Comparison of ENCODE assay signal across 32 cellular contexts in genomic region chr5:18802336-18802735, GRCh38.
"Had no signal": no experiment of that assay in that cellular context is flagged by ENCODE, and none has a peak within 500 bp of the region (broad histone marks: within the 10 kb centered on the region; RNA-seq: fewer than 3 reads in every experiment).

No MANE protein-coding gene starts in this region.

- H3K9me3 ChIP-seq: MG63, SJCRH30 had no signal

- H3K27ac ChIP-seq: brain microvascular endothelial cell, cardiac muscle cell, SJCRH30, SK-N-MC, WERI-Rb-1 had no signal

- H3K36me3 ChIP-seq: brain microvascular endothelial cell, cardiac muscle cell, MG63, SJCRH30, WERI-Rb-1 had no signal

- H3K4me3 ChIP-seq: cardiac muscle cell, MG63, SJCRH30, SK-N-MC had no signal

- H3K27me3 ChIP-seq: brain microvascular endothelial cell, cardiac muscle cell, MG63, SJCRH30 had no signal

- ATAC-seq: activated naive CD8-positive, alpha-beta T cell treated with anti-CD3 and anti-CD28 coated beads, Interleukin-2, amount 50 U/mL, for 24 hours; activated T-cell treated with anti-CD3 and anti-CD28 coated beads, Interleukin-2, amount 50 U/mL, for 4 hours had no signal

- DNase-seq: activated CD4-positive, alpha-beta memory T cell treated with anti-CD3 and anti-CD28 coated beads, Interleukin-2, amount 10 ng/mL, durations not matched to agents 7 days and 5 days; activated CD4-positive, alpha-beta T cell treated with anti-CD3 and anti-CD28 coated beads for 1 hour; activated CD4-positive, alpha-beta T cell treated with anti-CD3 and anti-CD28 coated beads for 48 hours; activated CD4-positive, CD25-positive, alpha-beta regulatory T cell; activated CD8-positive, alpha-beta memory T cell treated with anti-CD3 and anti-CD28 coated beads for 24 hours; activated gamma-delta T cell treated with Interleukin-2 at 50 U/mL for 16 hours; activated naive CD4-positive, alpha-beta T cell treated with anti-CD3 and anti-CD28 coated beads, Interleukin-2, amount 10 ng/mL, durations not matched to agents 7 days and 5 days; activated naive CD8-positive, alpha-beta T cell treated with anti-CD3 and anti-CD28 coated beads, Interleukin-2, amount 50 U/mL, for 24 hours; activated T-cell treated with anti-CD3 and anti-CD28 coated beads, Interleukin-2, amount 50 U/mL, for 4 hours; amniotic stem cell; aorta; brain microvascular endothelial cell; Karpas-422; KBM-7; MG63; NCI-H1048; NCI-H1105 treated with DMSO at 0.1 percent for 48 hours; NCI-H1436; NCI-H1694; NCI-H1930; NCI-H2081 treated with DMSO at 0.1 percent for 48 hours; NCI-H226; NCI-H446 treated with DMSO at 0.1 percent for 48 hours; NCI-H524; NCI-H69; NCI-H82; SHP77; SJCRH30; T1000; WERI-Rb-1 had no signal

- H3K4me1 ChIP-seq: SJCRH30 had no signal
